8 cellular contexts compared by ENCODE assay signal in the genomic region with DNA sequence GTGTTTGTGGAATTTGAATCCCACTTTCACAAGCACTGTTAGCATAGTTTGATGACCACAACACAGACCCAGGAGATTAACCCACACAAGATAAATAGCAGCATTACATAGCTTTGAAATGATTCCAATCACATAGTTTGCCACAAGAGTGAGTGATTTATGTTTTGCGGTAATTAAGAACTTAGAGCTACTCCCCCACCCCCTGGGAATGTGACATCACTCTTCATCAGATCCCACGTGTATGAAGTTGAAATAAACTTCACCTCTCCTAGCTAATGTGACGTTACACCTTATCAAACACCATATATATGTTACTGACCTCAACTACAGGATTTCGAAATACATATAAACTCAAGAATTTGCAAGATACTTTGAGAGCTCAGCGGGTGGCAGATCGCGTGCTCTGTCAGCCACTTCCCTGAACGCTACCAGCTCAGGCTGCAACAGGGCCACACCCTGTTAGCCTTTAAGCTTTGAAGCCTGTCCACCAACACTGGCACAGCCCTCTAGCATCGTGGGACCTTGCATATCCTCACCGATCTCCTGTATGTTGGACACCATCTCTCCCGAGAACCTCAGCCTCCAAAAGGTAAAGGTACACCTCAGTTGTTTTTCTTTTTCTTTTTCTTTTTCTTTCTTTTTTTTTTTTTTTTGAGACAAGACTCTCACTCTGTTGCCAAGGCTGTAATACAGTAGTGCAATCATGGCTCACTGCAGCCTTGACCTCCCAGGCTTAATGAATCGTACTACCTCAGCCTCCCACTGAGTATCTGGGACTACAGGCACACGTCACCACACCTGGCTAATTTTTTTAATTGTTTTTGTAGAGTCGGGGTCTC. TPM values are rescaled to one million over a fixed set of nuclear protein-coding genes. Genes with fewer than 3 reads are reported as not detected.
DNase-seq lines count a peak whose midpoint lies in the region; ATAC-seq and TF ChIP-seq lines count a peak whose summit lies in the region.

No MANE protein-coding gene starts in this region.

- no peaks in the 10 kb centered on the region for H3K9me3 ChIP-seq in AG04450 (ENCODE audit: control insufficient read depth, insufficient read depth, low read length)
- H3K9me3 ChIP-seq in HCT116 (ENCODE audit: control insufficient read depth in 1 of 2, insufficient read depth in 1 of 2, low read depth in 1 of 2, low read length in 2 of 2): no peaks in the 10 kb centered on the region
- H3K9me3 ChIP-seq in SU-DHL-6 (ENCODE audit: insufficient read depth, low read length): no peaks in the 10 kb centered on the region
- no peaks in the 10 kb centered on the region for H3K9me3 ChIP-seq in thoracic aorta

- peak overlapping the region; percentile 51 for H3K9ac ChIP-seq in HCT116 (ENCODE audit: low read length)
- H3K9ac ChIP-seq in SU-DHL-6 (ENCODE audit: low read length): no peak overlapping the region; the same call in 1 of the 2 replicates

- no peaks in the 10 kb centered on the region for H3K9me3 Mint-ChIP-seq in stimulated activated memory B cell treated with anti-CD40 and anti-IgM and Interleukin-4, amounts not matched to agents 10 μg/mL and 1 μg/mL and 100 μg/mL, for 72 hours

- H3K36me3 Mint-ChIP-seq in stimulated activated memory B cell treated with anti-CD40 and anti-IgM and Interleukin-4, amounts not matched to agents 10 μg/mL and 1 μg/mL and 100 μg/mL, for 72 hours: no peaks in the 10 kb centered on the region

- no TSS peak for BruUV-seq in HCT116 (replicated peaks; lab: Mats Ljungman, UMichigan)

- H3K27ac ChIP-seq in AG04450 (ENCODE audit: low read depth, low read length) (no peak overlapping the region), HCT116 (ENCODE audit: low read depth, low read length) (no peak overlapping the region), SU-DHL-6 (ENCODE audit: low read depth, low read length) (no peak overlapping the region), foreskin keratinocyte (no peak overlapping the region), thoracic aorta (no peak overlapping the region)

- no peak overlapping the region for H3K27ac Mint-ChIP-seq in stimulated activated memory B cell treated with anti-CD40 and anti-IgM and Interleukin-4, amounts not matched to agents 10 μg/mL and 1 μg/mL and 100 μg/mL, for 72 hours

- H4K20me1 ChIP-seq in HCT116 (ENCODE audit: insufficient read depth) (no peaks in the 10 kb centered on the region), SU-DHL-6 (ENCODE audit: low read depth, low read length) (peaks cover 16% of the 10 kb centered on the region)

- H3K4me2 ChIP-seq in HCT116 (ENCODE audit: low read length): peak overlapping the region; percentile 84
- peak overlapping the region; percentile 99 for H3K4me2 ChIP-seq in SU-DHL-6 (ENCODE audit: low read depth, low read length, poor library complexity, severe bottlenecking)

- peaks cover 25% of the 10 kb centered on the region for H3K79me2 ChIP-seq in HCT116 (ENCODE audit: insufficient read depth, low read length)
- H3K79me2 ChIP-seq in SU-DHL-6 (ENCODE audit: insufficient read depth, low read length): peaks cover 26% of the 10 kb centered on the region

- H2AFZ ChIP-seq in HCT116 (ENCODE audit: low read depth, low read length, poor library complexity, severe bottlenecking): peak overlapping the region; percentile 95
- peak overlapping the region; percentile 100 for H2AFZ ChIP-seq in SU-DHL-6 (ENCODE audit: low read depth, low read length, severe bottlenecking)

- H3K36me3 ChIP-seq in HCT116 (ENCODE audit: control insufficient read depth in 1 of 2, insufficient read depth in 2 of 2, low read length in 2 of 2) (no peaks in the 10 kb centered on the region), SU-DHL-6 (ENCODE audit: low read length) (no peaks in the 10 kb centered on the region), thoracic aorta (no peaks in the 10 kb centered on the region)

- peak; percentile 83 for DNase-seq in AG04450 (ENCODE audit: low read depth, low spot score)
- peak; percentile 75 for DNase-seq in HCT116 (ENCODE audit: low read depth, low spot score)
- DNase-seq in foreskin keratinocyte: peak; percentile 93 to 96
- no peak for DNase-seq in thoracic aorta (ENCODE audit: low spot score)
- no peak for DNase-seq in NCI-H2107 (lab: John Stamatoyannopoulos, UW)

- H3F3A ChIP-seq in SU-DHL-6 (ENCODE audit: insufficient read depth): no peaks in the 10 kb centered on the region

- no peaks in the 10 kb centered on the region for H3K27me3 Mint-ChIP-seq in stimulated activated memory B cell treated with anti-CD40 and anti-IgM and Interleukin-4, amounts not matched to agents 10 μg/mL and 1 μg/mL and 100 μg/mL, for 72 hours

- TF ChIP-seq CTCF in AG04450 (IDR thresholded peaks at IDR 0.05; ENCODE audit: low read depth, low read length): no peak
- no peak for TF ChIP-seq CTCF in HCT116 (IDR thresholded peaks at IDR 0.05 in 2 of 3, conservative IDR thresholded peaks at IDR 0.05 in 1 of 3; ENCODE audit: borderline replicate concordance in 1 of 3, insufficient read depth in 1 of 3, low read depth in 2 of 3, low read length in 2 of 3)
- TF ChIP-seq CTCF in SU-DHL-6 (IDR thresholded peaks at IDR 0.05; ENCODE audit: insufficient read depth, low read length, poor library complexity, severe bottlenecking): no peak
- TF ChIP-seq CTCF in foreskin keratinocyte (conservative IDR thresholded peaks at IDR 0.05): no peak
- TF ChIP-seq CTCF in thoracic aorta (IDR thresholded peaks at IDR 0.05): no peak

- ATAC-seq in HCT116: peak; percentile 57
- peak; percentile 47 for ATAC-seq in foreskin keratinocyte
- ATAC-seq in thoracic aorta (ENCODE audit: insufficient number of reproducible peaks, low FRiP score, low read depth): no peak
- no peak for ATAC-seq in stimulated activated memory B cell treated with anti-CD40 and anti-IgM and Interleukin-4, amounts not matched to agents 10 μg/mL and 1 μg/mL and 100 μg/mL, for 72 hours
- ATAC-seq in GM19351 (IDR thresholded peaks at IDR 0.05; ENCODE audit: unreplicated experiment): no peak

- H3K4me1 ChIP-seq in HCT116 (ENCODE audit: control insufficient read depth in 1 of 2, insufficient read depth in 2 of 2, low read length in 2 of 2) (peaks cover 17 to 32% of the 10 kb centered on the region in 2 experiments), foreskin keratinocyte (no peaks in the 10 kb centered on the region), thoracic aorta (ENCODE audit: control insufficient read depth in 1 of 2, low read depth in 2 of 2) (peaks cover 8 to 12% of the 10 kb centered on the region in 2 donors)

- H3K4me1 Mint-ChIP-seq in stimulated activated memory B cell treated with anti-CD40 and anti-IgM and Interleukin-4, amounts not matched to agents 10 μg/mL and 1 μg/mL and 100 μg/mL, for 72 hours: peaks cover 8% of the 10 kb centered on the region

- H3K4me3 ChIP-seq in AG04450 (ENCODE audit: low read depth, low read length): no peak overlapping the region
- H3K4me3 ChIP-seq in HCT116 (replicated peaks in 1 of 2; ENCODE audit: low read depth in 1 of 2, low read length in 2 of 2): peak overlapping the region; percentile 45 to 81
- H3K4me3 ChIP-seq in SU-DHL-6 (ENCODE audit: insufficient read depth, low read length, poor library complexity, severe bottlenecking): no peak overlapping the region
- H3K4me3 ChIP-seq in thoracic aorta: peak overlapping the region; percentile 15

- CTCF ChIA-PET in AG04450 (lab: Charles Lee) (interaction anchor here (1.0 kb wide), 1 partner anchor 43 kb away, joined by 3 read pairs; no protein-coding TSS in a partner anchor), HCT116 (lab: Charles Lee) (interaction anchor here (1.0 kb wide), 1 partner anchor 45 kb away, joined by 4 read pairs; no protein-coding TSS in a partner anchor)

- no peak overlapping the region for H3K4me3 Mint-ChIP-seq in stimulated activated memory B cell treated with anti-CD40 and anti-IgM and Interleukin-4, amounts not matched to agents 10 μg/mL and 1 μg/mL and 100 μg/mL, for 72 hours

- H3K9me2 ChIP-seq in HCT116 (ENCODE audit: insufficient read depth) (no peaks in the 10 kb centered on the region), SU-DHL-6 (replicated peaks; ENCODE audit: insufficient read depth, low read length) (no peaks in the 10 kb centered on the region)

- no peak for TF ChIP-seq POLR2A in HCT116 (IDR thresholded peaks at IDR 0.05; ENCODE audit: borderline replicate concordance, extremely low read depth, insufficient read depth, insufficient read length)

- intact Hi-C loops in HCT116 (cut with micrococcal nuclease): no loop called here

- RAD21 ChIA-PET in HCT116 (lab: Charles Lee; ENCODE audit: low non-redundant PET in 1 of 2, low total read pairs in 2 of 2, uncharacterized antibody in 2 of 2, unreplicated experiment in 2 of 2): interaction anchor here in 1 of 2 experiments (1.1 kb wide), 1 partner anchor 45 kb away, joined by 4 read pairs; no protein-coding TSS in a partner anchor

- TF ChIP-seq RAD21 in HCT116 (IDR thresholded peaks at IDR 0.05; ENCODE audit: low read depth): no peak

- H3K27me3 ChIP-seq in AG04450 (ENCODE audit: control insufficient read depth, insufficient read depth, low read length) (peaks cover 25% of the 10 kb centered on the region), HCT116 (ENCODE audit: insufficient read depth, low read length) (peaks cover 10% of the 10 kb centered on the region; the same call in 1 of the 2 replicates), SU-DHL-6 (ENCODE audit: low read length) (no peaks in the 10 kb centered on the region), foreskin keratinocyte (peaks cover 42% of the 10 kb centered on the region), thoracic aorta (replicated peaks; ENCODE audit: insufficient read depth) (no peaks in the 10 kb centered on the region)

- POLR2A ChIA-PET in AG04450 (lab: Yijun Ruan, JAX): interaction anchor here (0.6 to 0.7 kb wide), 2 partner anchors 1756 to 1822 kb away, joined by 3 to 4 read pairs; partner anchors contain the start of gene KIF27
- POLR2A ChIA-PET in HCT116 (lab: Charles Lee): interaction anchor here (0.6 kb wide), 1 partner anchor 1781 kb away, joined by 3 read pairs; no protein-coding TSS in a partner anchor

TF ChIP-seq in HCT116, 20 proteins besides CTCF, POLR2A, EP300 and RAD21 (continues in another document):
- TF ChIP-seq TCF7L2 (IDR thresholded peaks at IDR 0.05; ENCODE audit: borderline replicate concordance, extremely low read depth, insufficient read depth, insufficient read length) (peak; percentile 63), MAX (IDR thresholded peaks at IDR 0.05) (peak; percentile 80), FOSL1 (IDR thresholded peaks at IDR 0.05; ENCODE audit: low read depth) (peak; percentile 21), SP1 (IDR thresholded peaks at IDR 0.05; ENCODE audit: low read depth) (peak; percentile 23; the same call in 1 of the 2 replicates), YY1 (IDR thresholded peaks at IDR 0.05; ENCODE audit: extremely low read depth, insufficient replicate concordance, low read depth, low read length) (no peak), EZH2 (IDR thresholded peaks at IDR 0.05) (no peak)

RNA-seq across cellular contexts. Expression of gene AGTPBP1, which starts 1.8 kb away (rescaled TPM):
- 3.4 and 4.4 TPM in 2 replicates for polyA plus RNA-seq in AG04450 (2011; rRNA removed)
- polyA minus RNA-seq in AG04450 (2011; rRNA and poly(A)+ RNA removed): 2.7 and 5.5 TPM in 2 replicates
- total RNA-seq in HCT116 (2021; ENCODE audit: unreplicated experiment): 17.4 TPM
- 5.3 and 7.1 TPM in 2 replicates for polyA plus RNA-seq in HCT116 (2012)
- 12.0 and 12.8 TPM in 2 replicates for total RNA-seq in foreskin keratinocyte
- polyA plus RNA-seq in foreskin keratinocyte: 3.0 and 3.2 TPM in 2 replicates
- total RNA-seq in thoracic aorta: 10 to 100 TPM; 35.0 to 38.3 TPM

Comparison
In these comparisons a context has a peak if more than half of its experiments do, and no peak if none do; other contexts are left out.
1. DNase-seq: peak in AG04450 (single experiment), HCT116 (single experiment) and foreskin keratinocyte (2 of 2); none in thoracic aorta (single experiment) and NCI-H2107 (single experiment).
2. H3K4me3 ChIP-seq: peak in HCT116 (2 of 2) and thoracic aorta (single experiment); none in AG04450 (single experiment) and SU-DHL-6 (single experiment).
3. ATAC-seq: peak in HCT116 (single experiment) and foreskin keratinocyte (single experiment); none in thoracic aorta (single experiment), stimulated activated memory B cell treated with anti-CD40 and anti-IgM and Interleukin-4, amounts not matched to agents 10 μg/mL and 1 μg/mL and 100 μg/mL, for 72 hours (single experiment) and GM19351 (single experiment).